Comparison of ENCODE assay signal across 1 cellular context in the genomic region with DNA sequence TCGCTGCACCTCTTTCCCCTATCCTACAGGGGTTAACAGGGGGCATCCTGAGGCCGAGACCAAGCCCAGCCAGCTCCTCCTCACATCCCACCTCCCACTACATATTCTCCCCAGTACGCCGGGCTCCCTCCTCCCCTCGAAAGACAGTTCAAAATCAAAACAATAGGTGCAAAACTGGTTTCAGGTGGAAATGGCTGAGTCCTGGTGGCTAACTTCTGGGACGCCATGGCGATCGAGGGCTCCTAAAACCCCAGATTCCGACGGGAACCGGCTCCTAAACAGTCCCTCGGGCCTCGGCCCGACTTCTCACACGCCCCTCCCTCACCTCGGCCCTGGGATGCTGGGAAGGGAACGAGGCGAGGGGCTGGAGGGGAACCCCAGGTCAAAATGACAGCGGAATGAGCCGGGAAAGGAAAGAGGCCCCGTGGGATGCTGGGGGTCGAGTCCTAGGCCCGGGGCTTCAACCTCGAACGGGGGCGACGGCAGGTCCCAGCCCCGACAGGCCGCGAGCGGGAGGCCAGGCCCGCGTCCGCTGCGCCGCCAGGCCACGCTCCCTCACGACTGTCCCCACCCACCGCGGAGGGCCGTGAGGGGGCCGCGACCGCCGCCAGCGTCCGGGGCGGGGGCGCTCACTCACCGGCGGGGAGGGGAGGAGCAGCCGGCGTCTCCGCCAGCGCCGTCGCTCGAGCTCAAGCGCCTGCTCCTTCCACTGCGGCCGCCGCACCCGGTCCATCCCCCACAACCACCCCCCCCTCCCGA.
TF ChIP-seq lines count a peak whose summit lies in the region.

No MANE protein-coding gene starts in this region.

TF ChIP-seq in HepG2, 621 proteins besides CTCF, POLR2A, EP300 and RAD21 (continued from another document and continues in another):
- TF ChIP-seq SETDB1 (CRISPR knock-in tag; IDR thresholded peaks at IDR 0.05; ENCODE audit: borderline replicate concordance) (no peak), MEIS2 (CRISPR knock-in tag; IDR thresholded peaks at IDR 0.05) (no peak), ZNF12 (CRISPR knock-in tag; IDR thresholded peaks at IDR 0.05) (no peak), KLF15 (CRISPR knock-in tag; IDR thresholded peaks at IDR 0.05; ENCODE audit: borderline replicate concordance) (no peak), HOXA7 (CRISPR knock-in tag; IDR thresholded peaks at IDR 0.05) (no peak), ZSCAN9 (CRISPR knock-in tag; IDR thresholded peaks at IDR 0.05; ENCODE audit: borderline replicate concordance) (no peak), KLF11 (CRISPR knock-in tag; IDR thresholded peaks at IDR 0.05) (no peak), ELF1 (CRISPR knock-in tag; IDR thresholded peaks at IDR 0.05) (no peak), ZNF230 (CRISPR knock-in tag; IDR thresholded peaks at IDR 0.05) (peak; percentile 83; the same call in 1 of the 2 replicates), THAP11 (CRISPR knock-in tag; IDR thresholded peaks at IDR 0.05) (peak; percentile 57), ZNF558 (CRISPR knock-in tag; IDR thresholded peaks at IDR 0.05; ENCODE audit: borderline replicate concordance) (0 out of 2 replicates have a peak, but pooled peaks have one; percentile 9), ZNF850 (CRISPR knock-in tag; conservative IDR thresholded peaks at IDR 0.05) (no peak), MTF1 (CRISPR knock-in tag; IDR thresholded peaks at IDR 0.05) (no peak), ZNF660 (CRISPR knock-in tag; IDR thresholded peaks at IDR 0.05; ENCODE audit: borderline replicate concordance, low read depth) (no peak), ZNF562 (CRISPR knock-in tag; IDR thresholded peaks at IDR 0.05; ENCODE audit: borderline replicate concordance) (no peak), ZNF44 (CRISPR knock-in tag; IDR thresholded peaks at IDR 0.05) (0 out of 2 replicates have a peak, but pooled peaks have one; percentile 40), BORCS8-MEF2B (CRISPR knock-in tag; IDR thresholded peaks at IDR 0.05) (no peak), ZFX (CRISPR knock-in tag; IDR thresholded peaks at IDR 0.05; ENCODE audit: low read depth) (peak; percentile 92), EEA1 (CRISPR knock-in tag; IDR thresholded peaks at IDR 0.05; ENCODE audit: borderline replicate concordance) (peak; percentile 53; the same call in 1 of the 2 replicates), STAG1 (CRISPR knock-in tag; IDR thresholded peaks at IDR 0.05) (no peak), XRCC5 (optimal IDR thresholded peaks at IDR 0.05; ENCODE audit: low read length) (peak; percentile 51), PHF20 (CRISPR knock-in tag; IDR thresholded peaks at IDR 0.05) (no peak), ASH2L (IDR thresholded peaks at IDR 0.05; ENCODE audit: insufficient read length, low read depth, low read length) (peak; percentile 59), ZNF225 (CRISPR knock-in tag; IDR thresholded peaks at IDR 0.05) (0 out of 2 replicates have a peak, but pooled peaks have one; percentile 20), ZNF501 (CRISPR knock-in tag; IDR thresholded peaks at IDR 0.05) (0 out of 2 replicates have a peak, but pooled peaks have one; percentile 50), ZFP90 (CRISPR knock-in tag; IDR thresholded peaks at IDR 0.05; ENCODE audit: borderline replicate concordance) (no peak), ZNF781 (CRISPR knock-in tag; IDR thresholded peaks at IDR 0.05; ENCODE audit: borderline replicate concordance, not compliant biosample characterization) (no peak), ZNF572 (CRISPR knock-in tag; IDR thresholded peaks at IDR 0.05) (no peak), ARNTL (CRISPR knock-in tag; IDR thresholded peaks at IDR 0.05) (no peak)
- TF ChIP-seq, protein P1, sequence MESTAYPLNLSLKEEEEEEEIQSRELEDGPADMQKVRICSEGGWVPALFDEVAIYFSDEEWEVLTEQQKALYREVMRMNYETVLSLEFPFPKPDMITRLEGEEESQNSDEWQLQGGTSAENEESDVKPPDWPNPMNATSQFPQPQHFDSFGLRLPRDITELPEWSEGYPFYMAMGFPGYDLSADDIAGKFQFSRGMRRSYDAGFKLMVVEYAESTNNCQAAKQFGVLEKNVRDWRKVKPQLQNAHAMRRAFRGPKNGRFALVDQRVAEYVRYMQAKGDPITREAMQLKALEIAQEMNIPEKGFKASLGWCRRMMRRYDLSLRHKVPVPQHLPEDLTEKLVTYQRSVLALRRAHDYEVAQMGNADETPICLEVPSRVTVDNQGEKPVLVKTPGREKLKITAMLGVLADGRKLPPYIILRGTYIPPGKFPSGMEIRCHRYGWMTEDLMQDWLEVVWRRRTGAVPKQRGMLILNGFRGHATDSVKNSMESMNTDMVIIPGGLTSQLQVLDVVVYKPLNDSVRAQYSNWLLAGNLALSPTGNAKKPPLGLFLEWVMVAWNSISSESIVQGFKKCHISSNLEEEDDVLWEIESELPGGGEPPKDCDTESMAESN (CRISPR knock-in tag; conservative IDR thresholded peaks at IDR 0.05): 0 out of 2 replicates have a peak, but pooled peaks have one; percentile 52
- TF ChIP-seq, protein P2, sequence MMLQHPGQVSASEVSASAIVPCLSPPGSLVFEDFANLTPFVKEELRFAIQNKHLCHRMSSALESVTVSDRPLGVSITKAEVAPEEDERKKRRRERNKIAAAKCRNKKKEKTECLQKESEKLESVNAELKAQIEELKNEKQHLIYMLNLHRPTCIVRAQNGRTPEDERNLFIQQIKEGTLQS (CRISPR knock-in tag; IDR thresholded peaks at IDR 0.05): no peak
- TF ChIP-seq, protein P3, sequence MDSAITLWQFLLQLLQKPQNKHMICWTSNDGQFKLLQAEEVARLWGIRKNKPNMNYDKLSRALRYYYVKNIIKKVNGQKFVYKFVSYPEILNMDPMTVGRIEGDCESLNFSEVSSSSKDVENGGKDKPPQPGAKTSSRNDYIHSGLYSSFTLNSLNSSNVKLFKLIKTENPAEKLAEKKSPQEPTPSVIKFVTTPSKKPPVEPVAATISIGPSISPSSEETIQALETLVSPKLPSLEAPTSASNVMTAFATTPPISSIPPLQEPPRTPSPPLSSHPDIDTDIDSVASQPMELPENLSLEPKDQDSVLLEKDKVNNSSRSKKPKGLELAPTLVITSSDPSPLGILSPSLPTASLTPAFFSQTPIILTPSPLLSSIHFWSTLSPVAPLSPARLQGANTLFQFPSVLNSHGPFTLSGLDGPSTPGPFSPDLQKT (CRISPR knock-in tag; IDR thresholded peaks at IDR 0.05; ENCODE audit: borderline replicate concordance): no peak
- TF ChIP-seq, protein P4, sequence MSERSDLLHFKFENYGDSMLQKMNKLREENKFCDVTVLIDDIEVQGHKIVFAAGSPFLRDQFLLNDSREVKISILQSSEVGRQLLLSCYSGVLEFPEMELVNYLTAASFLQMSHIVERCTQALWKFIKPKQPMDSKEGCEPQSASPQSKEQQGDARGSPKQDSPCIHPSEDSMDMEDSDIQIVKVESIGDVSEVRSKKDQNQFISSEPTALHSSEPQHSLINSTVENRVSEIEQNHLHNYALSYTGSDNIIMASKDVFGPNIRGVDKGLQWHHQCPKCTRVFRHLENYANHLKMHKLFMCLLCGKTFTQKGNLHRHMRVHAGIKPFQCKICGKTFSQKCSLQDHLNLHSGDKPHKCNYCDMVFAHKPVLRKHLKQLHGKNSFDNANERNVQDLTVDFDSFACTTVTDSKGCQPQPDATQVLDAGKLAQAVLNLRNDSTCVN (CRISPR knock-in tag; IDR thresholded peaks at IDR 0.05; ENCODE audit: borderline replicate concordance): peak; percentile 51; the same call in 1 of the 2 replicates
- TF ChIP-seq, protein P5, sequence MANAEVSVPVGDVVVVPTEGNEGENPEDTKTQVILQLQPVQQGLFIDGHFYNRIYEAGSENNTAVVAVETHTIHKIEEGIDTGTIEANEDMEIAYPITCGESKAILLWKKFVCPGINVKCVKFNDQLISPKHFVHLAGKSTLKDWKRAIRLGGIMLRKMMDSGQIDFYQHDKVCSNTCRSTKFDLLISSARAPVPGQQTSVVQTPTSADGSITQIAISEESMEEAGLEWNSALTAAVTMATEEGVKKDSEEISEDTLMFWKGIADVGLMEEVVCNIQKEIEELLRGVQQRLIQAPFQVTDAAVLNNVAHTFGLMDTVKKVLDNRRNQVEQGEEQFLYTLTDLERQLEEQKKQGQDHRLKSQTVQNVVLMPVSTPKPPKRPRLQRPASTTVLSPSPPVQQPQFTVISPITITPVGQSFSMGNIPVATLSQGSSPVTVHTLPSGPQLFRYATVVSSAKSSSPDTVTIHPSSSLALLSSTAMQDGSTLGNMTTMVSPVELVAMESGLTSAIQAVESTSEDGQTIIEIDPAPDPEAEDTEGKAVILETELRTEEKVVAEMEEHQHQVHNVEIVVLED (CRISPR knock-in tag; IDR thresholded peaks at IDR 0.05; ENCODE audit: borderline replicate concordance): peak; percentile 22; the same call in 1 of the 2 replicates
- TF ChIP-seq, protein P6, sequence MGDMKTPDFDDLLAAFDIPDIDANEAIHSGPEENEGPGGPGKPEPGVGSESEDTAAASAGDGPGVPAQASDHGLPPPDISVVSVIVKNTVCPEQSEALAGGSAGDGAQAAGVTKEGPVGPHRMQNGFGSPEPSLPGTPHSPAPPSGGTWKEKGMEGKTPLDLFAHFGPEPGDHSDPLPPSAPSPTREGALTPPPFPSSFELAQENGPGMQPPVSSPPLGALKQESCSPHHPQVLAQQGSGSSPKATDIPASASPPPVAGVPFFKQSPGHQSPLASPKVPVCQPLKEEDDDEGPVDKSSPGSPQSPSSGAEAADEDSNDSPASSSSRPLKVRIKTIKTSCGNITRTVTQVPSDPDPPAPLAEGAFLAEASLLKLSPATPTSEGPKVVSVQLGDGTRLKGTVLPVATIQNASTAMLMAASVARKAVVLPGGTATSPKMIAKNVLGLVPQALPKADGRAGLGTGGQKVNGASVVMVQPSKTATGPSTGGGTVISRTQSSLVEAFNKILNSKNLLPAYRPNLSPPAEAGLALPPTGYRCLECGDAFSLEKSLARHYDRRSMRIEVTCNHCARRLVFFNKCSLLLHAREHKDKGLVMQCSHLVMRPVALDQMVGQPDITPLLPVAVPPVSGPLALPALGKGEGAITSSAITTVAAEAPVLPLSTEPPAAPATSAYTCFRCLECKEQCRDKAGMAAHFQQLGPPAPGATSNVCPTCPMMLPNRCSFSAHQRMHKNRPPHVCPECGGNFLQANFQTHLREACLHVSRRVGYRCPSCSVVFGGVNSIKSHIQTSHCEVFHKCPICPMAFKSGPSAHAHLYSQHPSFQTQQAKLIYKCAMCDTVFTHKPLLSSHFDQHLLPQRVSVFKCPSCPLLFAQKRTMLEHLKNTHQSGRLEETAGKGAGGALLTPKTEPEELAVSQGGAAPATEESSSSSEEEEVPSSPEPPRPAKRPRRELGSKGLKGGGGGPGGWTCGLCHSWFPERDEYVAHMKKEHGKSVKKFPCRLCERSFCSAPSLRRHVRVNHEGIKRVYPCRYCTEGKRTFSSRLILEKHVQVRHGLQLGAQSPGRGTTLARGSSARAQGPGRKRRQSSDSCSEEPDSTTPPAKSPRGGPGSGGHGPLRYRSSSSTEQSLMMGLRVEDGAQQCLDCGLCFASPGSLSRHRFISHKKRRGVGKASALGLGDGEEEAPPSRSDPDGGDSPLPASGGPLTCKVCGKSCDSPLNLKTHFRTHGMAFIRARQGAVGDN (CRISPR knock-in tag; IDR thresholded peaks at IDR 0.05): peak; percentile 93
- TF ChIP-seq, protein P7, sequence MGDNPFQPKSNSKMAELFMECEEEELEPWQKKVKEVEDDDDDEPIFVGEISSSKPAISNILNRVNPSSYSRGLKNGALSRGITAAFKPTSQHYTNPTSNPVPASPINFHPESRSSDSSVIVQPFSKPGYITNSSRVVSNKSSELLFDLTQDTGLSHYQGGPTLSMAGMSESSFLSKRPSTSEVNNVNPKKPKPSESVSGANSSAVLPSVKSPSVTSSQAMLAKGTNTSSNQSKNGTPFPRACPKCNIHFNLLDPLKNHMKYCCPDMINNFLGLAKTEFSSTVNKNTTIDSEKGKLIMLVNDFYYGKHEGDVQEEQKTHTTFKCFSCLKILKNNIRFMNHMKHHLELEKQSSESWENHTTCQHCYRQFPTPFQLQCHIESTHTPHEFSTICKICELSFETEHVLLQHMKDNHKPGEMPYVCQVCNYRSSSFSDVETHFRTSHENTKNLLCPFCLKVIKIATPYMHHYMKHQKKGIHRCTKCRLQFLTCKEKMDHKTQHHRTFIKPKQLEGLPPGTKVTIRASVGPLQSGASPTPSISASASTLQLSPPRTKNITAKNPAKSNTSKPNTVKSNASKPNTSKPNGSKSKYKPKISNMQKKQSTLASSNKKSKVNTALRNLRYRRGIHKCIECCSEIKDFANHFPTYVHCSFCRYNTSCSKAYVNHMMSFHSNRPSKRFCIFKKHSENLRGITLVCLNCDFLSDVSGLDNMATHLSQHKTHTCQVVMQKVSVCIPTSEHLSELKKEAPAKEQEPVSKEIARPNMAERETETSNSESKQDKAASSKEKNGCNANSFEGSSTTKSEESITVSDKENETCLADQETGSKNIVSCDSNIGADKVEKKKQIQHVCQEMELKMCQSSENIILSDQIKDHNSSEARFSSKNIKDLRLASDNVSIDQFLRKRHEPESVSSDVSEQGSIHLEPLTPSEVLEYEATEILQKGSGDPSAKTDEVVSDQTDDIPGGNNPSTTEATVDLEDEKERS (CRISPR knock-in tag; IDR thresholded peaks at IDR 0.05): no peak
- TF ChIP-seq, protein P8, sequence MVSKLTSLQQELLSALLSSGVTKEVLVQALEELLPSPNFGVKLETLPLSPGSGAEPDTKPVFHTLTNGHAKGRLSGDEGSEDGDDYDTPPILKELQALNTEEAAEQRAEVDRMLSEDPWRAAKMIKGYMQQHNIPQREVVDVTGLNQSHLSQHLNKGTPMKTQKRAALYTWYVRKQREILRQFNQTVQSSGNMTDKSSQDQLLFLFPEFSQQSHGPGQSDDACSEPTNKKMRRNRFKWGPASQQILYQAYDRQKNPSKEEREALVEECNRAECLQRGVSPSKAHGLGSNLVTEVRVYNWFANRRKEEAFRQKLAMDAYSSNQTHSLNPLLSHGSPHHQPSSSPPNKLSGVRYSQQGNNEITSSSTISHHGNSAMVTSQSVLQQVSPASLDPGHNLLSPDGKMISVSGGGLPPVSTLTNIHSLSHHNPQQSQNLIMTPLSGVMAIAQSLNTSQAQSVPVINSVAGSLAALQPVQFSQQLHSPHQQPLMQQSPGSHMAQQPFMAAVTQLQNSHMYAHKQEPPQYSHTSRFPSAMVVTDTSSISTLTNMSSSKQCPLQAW (CRISPR knock-in tag; IDR thresholded peaks at IDR 0.05): no peak
- TF ChIP-seq, protein P9, sequence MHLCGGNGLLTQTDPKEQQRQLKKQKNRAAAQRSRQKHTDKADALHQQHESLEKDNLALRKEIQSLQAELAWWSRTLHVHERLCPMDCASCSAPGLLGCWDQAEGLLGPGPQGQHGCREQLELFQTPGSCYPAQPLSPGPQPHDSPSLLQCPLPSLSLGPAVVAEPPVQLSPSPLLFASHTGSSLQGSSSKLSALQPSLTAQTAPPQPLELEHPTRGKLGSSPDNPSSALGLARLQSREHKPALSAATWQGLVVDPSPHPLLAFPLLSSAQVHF (CRISPR knock-in tag; IDR thresholded peaks at IDR 0.05): 0 out of 2 replicates have a peak, but pooled peaks have one; percentile 25
